Comparison of ENCODE assay signal across 8 cellular contexts in genomic region chr11:57656936-57657289, GRCh38. TPM values are rescaled to one million over a fixed set of nuclear protein-coding genes. Genes with fewer than 3 reads are reported as not detected.
A peak's percentile ranks its signal among the peaks of the same experiment; 100 is the strongest.
DNase-seq lines count a peak whose midpoint lies in the region; ATAC-seq and TF ChIP-seq lines count a peak whose summit lies in the region.

No MANE protein-coding gene starts in this region.

- TF ChIP-seq POLR2A in ovary (IDR thresholded peaks at IDR 0.05): no peak

- peak overlapping the region; percentile 76 for H3K27ac Mint-ChIP-seq in Caco-2 (ENCODE audit: unreplicated experiment)

- in situ Hi-C loops in Panc1 (cut with HindIII; ENCODE audit: low pct_unique_long_range_greater_than_20kb, low sequenced_read_pairs): no loop called here

- H3K4me1 ChIP-seq in Caco-2 (no peaks in the 10 kb centered on the region), Panc1 (ENCODE audit: control insufficient read depth, insufficient read depth, low read length) (peaks cover 9% of the 10 kb centered on the region), ovary (ENCODE audit: insufficient read depth) (peaks cover 5% of the 10 kb centered on the region)

- H3K4me1 Mint-ChIP-seq in Caco-2 (ENCODE audit: low read depth, unreplicated experiment): peaks cover 8% of the 10 kb centered on the region

- H3K27me3 Mint-ChIP-seq in Caco-2 (ENCODE audit: insufficient read depth, unreplicated experiment): no peaks in the 10 kb centered on the region

- ATAC-seq in Panc1: peak; percentile 6; the same call in 1 of the 2 replicates

- POLR2A ChIA-PET in Caco-2 (lab: Charles Lee) (no interaction called here), Panc1 (lab: Charles Lee) (no interaction called here)

- H3K36me3 ChIP-seq in Caco-2 (ENCODE audit: control insufficient read depth, insufficient read depth, low read length) (peaks cover 2% of the 10 kb centered on the region; the same call in 1 of the 2 replicates), Panc1 (ENCODE audit: control insufficient read depth, insufficient read depth, low read length) (peaks cover 10% of the 10 kb centered on the region), ovary (no peaks in the 10 kb centered on the region)

- H3K4me3 ChIP-seq in Caco-2 (ENCODE audit: low read depth, low read length) (peak overlapping the region; percentile 49), Panc1 (ENCODE audit: low read depth in 2 of 2, low read length in 2 of 2) (peak overlapping the region; percentile 77 to 83), epithelial cell of proximal tubule (ENCODE audit: low read depth, low read length) (peak overlapping the region; percentile 83), ovary (peak overlapping the region; percentile 42)

- H3K4me3 Mint-ChIP-seq in Caco-2 (ENCODE audit: unreplicated experiment): peak overlapping the region; percentile 88

- no peaks in the 10 kb centered on the region for H3K27me3 ChIP-seq in Caco-2 (replicated peaks; ENCODE audit: control insufficient read depth, insufficient read depth, low read length)
- no peaks in the 10 kb centered on the region for H3K27me3 ChIP-seq in Panc1 (ENCODE audit: control insufficient read depth, insufficient read depth, low read length)
- H3K27me3 ChIP-seq in ovary: no peaks in the 10 kb centered on the region

- WGBS in ovary, 3 donors: 5 to 6% (median 6%) methylated on average over 4 of the region's 4 CpGs

- peaks cover 15% of the 10 kb centered on the region for H3K36me3 Mint-ChIP-seq in Caco-2 (ENCODE audit: insufficient read depth, unreplicated experiment)

- no peak for DNase-seq in Caco-2
- no peak for DNase-seq in Panc1 (ENCODE audit: low read depth, low spot score)
- DNase-seq in epithelial cell of proximal tubule (ENCODE audit: low read depth): no peak
- no peak for DNase-seq in ovary
- no peak for DNase-seq in SIG-M5 (lab: John Stamatoyannopoulos, UW)
- DNase-seq in HK-2 (ENCODE audit: unreplicated experiment): no peak
- no peak for DNase-seq in occipital lobe (lab: John Stamatoyannopoulos, UW)
- DNase-seq in effector CD8-positive, alpha-beta T cell (lab: John Stamatoyannopoulos, UW): no peak

- CTCF ChIA-PET in Caco-2 (lab: Charles Lee): interaction anchor here (1.4 kb wide), 1 partner anchor 12 kb away, joined by 6 read pairs; no protein-coding TSS in a partner anchor
- CTCF ChIA-PET in Panc1 (lab: Charles Lee): interaction anchor here (1.6 kb wide), 1 partner anchor 13 kb away, joined by 3 read pairs; no protein-coding TSS in a partner anchor

- BruUV-seq in Caco-2 (replicated peaks; lab: Mats Ljungman, UMichigan) (TSS peak; percentile 98), Panc1 (replicated peaks; lab: Mats Ljungman, UMichigan) (no TSS peak)

- TF ChIP-seq EP300 in ovary (IDR thresholded peaks at IDR 0.05): no peak

- no peaks in the 10 kb centered on the region for H3K9me3 Mint-ChIP-seq in Caco-2 (ENCODE audit: unreplicated experiment)

- TF ChIP-seq CTCF in Caco-2 (IDR thresholded peaks at IDR 0.05; ENCODE audit: insufficient read depth in 1 of 2, low read depth in 1 of 2, low read length in 1 of 2, severe bottlenecking in 1 of 2, unreplicated experiment in 1 of 2) (no peak), Panc1 (IDR thresholded peaks at IDR 0.05) (no peak), epithelial cell of proximal tubule (conservative IDR thresholded peaks at IDR 0.05; ENCODE audit: low read depth, low read length) (no peak), ovary (IDR thresholded peaks at IDR 0.05) (no peak)

- H3K27ac ChIP-seq in Panc1 (ENCODE audit: low read length) (peak overlapping the region; percentile 81), ovary (peak overlapping the region; percentile 56 to 84)

- intact Hi-C loops in Caco-2 (cut with micrococcal nuclease; ENCODE audit: unreplicated experiment): loop anchor here (1.0 kb wide), 2 partner anchors 10 to 55 kb away; partner anchors contain the start of genes MED19 and TMX2
- intact Hi-C loops in Panc1 (cut with micrococcal nuclease; ENCODE audit: unreplicated experiment): no loop called here
- intact Hi-C loops in ovary (cut with DNase I): loop anchor here in 1 of 4 donors (10.0 kb wide), 1 partner anchor 332 kb away; the partner anchor contains the start of gene TNKS1BP1

- no peaks in the 10 kb centered on the region for H3K9me3 ChIP-seq in Caco-2
- no peaks in the 10 kb centered on the region for H3K9me3 ChIP-seq in Panc1 (ENCODE audit: control insufficient read depth, insufficient read depth, low read depth, low read length)
- H3K9me3 ChIP-seq in ovary: no peaks in the 10 kb centered on the region

RNA-seq across cellular contexts. Expression of gene CLP1, which starts 0.6 kb away (rescaled TPM):
- 21.0 and 22.1 TPM in 2 replicates for total RNA-seq in Caco-2 (2022)
- 17.7 TPM for total RNA-seq in Panc1 (2021; ENCODE audit: unreplicated experiment)
- polyA plus RNA-seq in Panc1 (2012; ENCODE audit: insufficient read length): 15.2 TPM
- total RNA-seq in epithelial cell of proximal tubule: 13.1 and 24.0 TPM in 2 replicates
- 10 to 100 TPM in 4 of 7 donors, 1 to 10 TPM in 3; 5.5 to 11.9 (median 11.1) TPM for total RNA-seq in ovary
- 10 to 100 TPM in 1 of 2 donors, 1 to 10 TPM in 1; 7.2 to 10.5 TPM for polyA plus RNA-seq in ovary
- 15.1 TPM for total RNA-seq in occipital lobe

RNA-seq across cellular contexts. Expression of gene YPEL4, which starts 7.2 kb away (rescaled TPM):
- 0.32 TPM in 1 of 2 replicates, not detected in the other for total RNA-seq in Caco-2 (2022)
- total RNA-seq in Panc1 (2021; ENCODE audit: unreplicated experiment): not detected
- polyA plus RNA-seq in Panc1 (2012; ENCODE audit: insufficient read length): 0.27 TPM
- total RNA-seq in epithelial cell of proximal tubule: 0.86 TPM in 1 of 2 replicates, not detected in the other
- total RNA-seq in ovary: 10 to 100 TPM in 1 of 7 donors, 1 to 10 TPM in 6; 2.1 to 12.9 (median 4.4) TPM
- polyA plus RNA-seq in ovary: 10 to 100 TPM in 1 of 2 donors, 1 to 10 TPM in 1; 7.1 to 15.3 TPM
- total RNA-seq in occipital lobe: 3.6 TPM

RNA-seq across cellular contexts. Expression of gene ZDHHC5, which starts 11.0 kb away (rescaled TPM):
- total RNA-seq in Caco-2 (2022) (66.0 and 72.2 TPM in 2 replicates), Panc1 (2021; ENCODE audit: unreplicated experiment) (80.6 TPM), epithelial cell of proximal tubule (31.4 and 43.5 TPM in 2 replicates), ovary (10 to 100 TPM; 19.9 to 54.1 (median 39.9) TPM), occipital lobe (18.6 TPM)
- polyA plus RNA-seq in Panc1 (2012; ENCODE audit: insufficient read length): 78.4 TPM
- 10 to 100 TPM; 22.3 to 62.6 TPM for polyA plus RNA-seq in ovary

RNA-seq across cellular contexts. Expression of gene MED19, which starts 55.1 kb away (rescaled TPM):
- total RNA-seq in Caco-2 (2022) (29.2 and 29.7 TPM in 2 replicates), Panc1 (2021; ENCODE audit: unreplicated experiment) (29.7 TPM), epithelial cell of proximal tubule (15.9 and 22.9 TPM in 2 replicates), ovary (10 to 100 TPM in 6 of 7 donors, 1 to 10 TPM in 1; 9.8 to 18.2 (median 13.0) TPM), occipital lobe (27.1 TPM)
- 33.6 TPM for polyA plus RNA-seq in Panc1 (2012; ENCODE audit: insufficient read length)
- polyA plus RNA-seq in ovary: 10 to 100 TPM; 13.8 to 19.8 TPM

RNA-seq across cellular contexts. Expression of gene TMX2, which starts 55.5 kb away (rescaled TPM):
- total RNA-seq in Caco-2 (2022) (150 and 152 TPM in 2 replicates), Panc1 (2021; ENCODE audit: unreplicated experiment) (151 TPM), epithelial cell of proximal tubule (61.8 and 83.7 TPM in 2 replicates), ovary (10 to 100 TPM; 31.5 to 86.2 (median 56.8) TPM), occipital lobe (44.6 TPM)
- polyA plus RNA-seq in Panc1 (2012; ENCODE audit: insufficient read length): 141 TPM
- polyA plus RNA-seq in ovary: 100 to 1,000 TPM in 1 of 2 donors, 10 to 100 TPM in 1; 63.3 to 130 TPM
